Comparison of ENCODE assay signal across 16 cellular contexts in genomic region chr2:109326306-109326705, GRCh38.
"Had no signal": no experiment of that assay in that cellular context is flagged by ENCODE, and none has a peak within 500 bp of the region (broad histone marks: within the 10 kb centered on the region; RNA-seq: fewer than 3 reads in every experiment).

No MANE protein-coding gene starts in this region.

- H3K4me3 ChIP-seq: lung, prostate gland, right atrium auricular region, skin epidermis had no signal

- DNase-seq: activated CD4-positive, alpha-beta T cell treated with anti-CD3 and anti-CD28 coated beads, Interleukin-2, amount 50 U/mL, for 1 hour; activated CD4-positive, CD25-positive, alpha-beta regulatory T cell treated with anti-CD3 and anti-CD28 coated beads, Interleukin-2, amount 50 U/mL, for 72 hours; activated CD8-positive, alpha-beta memory T cell treated with anti-CD3 and anti-CD28 coated beads, Interleukin-2, amount 50 U/mL, for 4 hours; activated effector memory CD4-positive, alpha-beta T cell treated with Interleukin-2 at 50 U/mL for 16 hours; activated naive CD4-positive, alpha-beta T cell treated with anti-CD3 and anti-CD28 coated beads, Interleukin-2, amount 10 ng/mL, durations not matched to agents 7 days and 5 days; activated T-cell treated with anti-CD3 and anti-CD28 coated beads, Interleukin-2, amount 50 U/mL, for 4 hours; aorta; effector CD4-positive, alpha-beta T cell; immature natural killer cell; stimulated activated CD4-positive, alpha-beta T cell treated with anti-CD3 and anti-CD28 coated beads, Interleukin-15, amount 100 ng/mL, for 24 hours; stimulated activated CD4-positive, alpha-beta T cell treated with anti-CD3 and anti-CD28 coated beads, Interleukin-2, amount 100 ng/mL, for 48 hours; T-helper 2 cell had no signal

- ATAC-seq: activated T-cell treated with anti-CD3 and anti-CD28 coated beads, Interleukin-2, amount 50 U/mL, for 4 hours had no signal
